In genomic region chr3:169077394-169077906, GRCh38 we compare ENCODE assay signal across 16 cellular contexts.
DNase-seq lines count a peak whose midpoint lies in the region; ATAC-seq and TF ChIP-seq lines count a peak whose summit lies in the region.
"Had no signal": no experiment of that assay in that cellular context is flagged by ENCODE, and none has a peak within 500 bp of the region (broad histone marks: within the 10 kb centered on the region; RNA-seq: fewer than 3 reads in every experiment).

No MANE protein-coding gene starts in this region.

- TF ChIP-seq CTCF in prostate gland (IDR thresholded peaks at IDR 0.05) (no peak), testis (IDR thresholded peaks at IDR 0.05) (no peak)

- no peak overlapping the region for H3K4me3 ChIP-seq in prostate gland
- no peak overlapping the region for H3K4me3 ChIP-seq in testis
- H3K4me3 ChIP-seq: colonic mucosa, tibial artery had no signal

- H3K4me1 ChIP-seq in prostate gland (replicated peaks) (no peaks in the 10 kb centered on the region), testis (no peaks in the 10 kb centered on the region)
- H3K4me1 ChIP-seq: colonic mucosa, parathyroid adenoma, tibial artery had no signal

- H3K27me3 ChIP-seq in prostate gland (replicated peaks; ENCODE audit: insufficient read depth), result no peaks in the 10 kb centered on the region
- H3K27me3 ChIP-seq in testis, result no peaks in the 10 kb centered on the region
- H3K27me3 ChIP-seq: colonic mucosa, tibial artery had no signal

- H3K36me3 ChIP-seq in prostate gland, result no peaks in the 10 kb centered on the region
- H3K36me3 ChIP-seq in testis (ENCODE audit: low read depth, missing control alignments), result no peaks in the 10 kb centered on the region
- H3K36me3 ChIP-seq: colonic mucosa, tibial artery had no signal

- ATAC-seq in GM18499 (IDR thresholded peaks at IDR 0.05; ENCODE audit: insufficient read depth, unreplicated experiment) (peak; percentile 93), GM19395 (IDR thresholded peaks at IDR 0.05; ENCODE audit: unreplicated experiment) (peak; percentile 79), HG02678 (IDR thresholded peaks at IDR 0.05; ENCODE audit: unreplicated experiment) (peak; percentile 63), HG03457 (IDR thresholded peaks at IDR 0.05; ENCODE audit: unreplicated experiment) (peak; percentile 79)
- ATAC-seq: activated T-cell treated with anti-CD3 and anti-CD28 coated beads, Interleukin-2, amount 50 U/mL, for 72 hours had no signal

- H3K27ac ChIP-seq in prostate gland, result no peak overlapping the region
- H3K27ac ChIP-seq in testis, result no peak overlapping the region
- H3K27ac ChIP-seq: colonic mucosa, parathyroid adenoma, tibial artery had no signal

- 88% methylated on average over 3 of the region's 3 CpGs for WGBS in prostate gland
- WGBS in testis, 2 donors, result 76 to 78% methylated on average over 3 of the region's 3 CpGs

- intact Hi-C loops in prostate gland (cut with DNase I), result no loop called here
- intact Hi-C loops in testis (cut with DNase I; ENCODE audit: low total_unique reads), result no loop called here

- no peak for TF ChIP-seq POLR2A in prostate gland (IDR thresholded peaks at IDR 0.05)
- TF ChIP-seq POLR2A in testis (IDR thresholded peaks at IDR 0.05), result no peak

- DNase-seq in prostate gland (ENCODE audit: low spot score) (no peak), OCI-M2 (lab: John Stamatoyannopoulos, UW; ENCODE audit: unreplicated experiment) (no peak), testis (no peak), HUDEP-2 (lab: John Stamatoyannopoulos, UW; ENCODE audit: unreplicated experiment in 76 of 76) (no peak)
- DNase-seq: activated CD4-positive, alpha-beta T cell treated with anti-CD3 and anti-CD28 coated beads, Interleukin-2, amount 10 ng/mL, durations not matched to agents 24 days and 14 days; activated T-cell treated with anti-CD3 and anti-CD28 coated beads, Interleukin-2, amount 50 U/mL, for 72 hours; colonic mucosa; head of caudate nucleus; NCI-H187 treated with DMSO at 0.1 percent for 48 hours; NCI-H748 treated with DMSO at 0.1 percent for 48 hours; tibial artery had no signal

- H3K9me3 ChIP-seq in prostate gland (no peaks in the 10 kb centered on the region), testis (no peaks in the 10 kb centered on the region)
- H3K9me3 ChIP-seq: colonic mucosa, tibial artery had no signal
